In genomic region chr5:55923177-55923872, GRCh38 we compare ENCODE assay signal across 9 cellular contexts.
DNase-seq lines count a peak whose midpoint lies in the region; ATAC-seq, FAIRE-seq and TF ChIP-seq lines count a peak whose summit lies in the region.
"Had no signal": no experiment of that assay in that cellular context is flagged by ENCODE, and none has a peak within 500 bp of the region (broad histone marks: within the 10 kb centered on the region; RNA-seq: fewer than 3 reads in every experiment).

No MANE protein-coding gene starts in this region.

- ATAC-seq in lung (ENCODE audit: insufficient read depth, low FRiP score) (peak; percentile 32), GM19463 (IDR thresholded peaks at IDR 0.05; ENCODE audit: unreplicated experiment) (no peak), HG02981 (IDR thresholded peaks at IDR 0.05; ENCODE audit: unreplicated experiment) (no peak)

- peaks cover 40% of the 10 kb centered on the region for H3K4me1 Mint-ChIP-seq in activated T-helper 1 cell treated with anti-CD3 and anti-CD28 coated beads, Interleukin-12 subunit alpha, Interleukin-12 subunit beta, Interleukin-2, Interleukin-4 antibody, amounts not matched to agents 30 ng/mL and 10 ng/mL and 1 ng/mL, durations not matched to agents 14 hours and 24 hours and 36 hours (ENCODE audit: low read depth)

- peak overlapping the region; percentile 18 to 89 for H3K27ac ChIP-seq in lung (ENCODE audit: low read depth in 1 of 2, low read length in 1 of 2)

- peaks cover 1% of the 10 kb centered on the region for H3K27me3 Mint-ChIP-seq in activated T-helper 1 cell treated with anti-CD3 and anti-CD28 coated beads, Interleukin-12 subunit alpha, Interleukin-12 subunit beta, Interleukin-2, Interleukin-4 antibody, amounts not matched to agents 30 ng/mL and 10 ng/mL and 1 ng/mL, durations not matched to agents 14 hours and 24 hours and 36 hours (ENCODE audit: insufficient read depth)

- H3K36me3 Mint-ChIP-seq in activated T-helper 1 cell treated with anti-CD3 and anti-CD28 coated beads, Interleukin-12 subunit alpha, Interleukin-12 subunit beta, Interleukin-2, Interleukin-4 antibody, amounts not matched to agents 30 ng/mL and 10 ng/mL and 1 ng/mL, durations not matched to agents 14 hours and 24 hours and 36 hours (ENCODE audit: low read depth) = no peaks in the 10 kb centered on the region

- DNase-seq in AG20443 (ENCODE audit: low spot score) = peak; percentile 58
- peak; percentile 42 for DNase-seq in H54 (ENCODE audit: insufficient read length, low spot score)
- DNase-seq in activated T-helper 1 cell treated with anti-CD3 and anti-CD28 coated beads, Interleukin-12 subunit alpha, Interleukin-12 subunit beta, Interleukin-2, Interleukin-4 antibody, amounts not matched to agents 30 ng/mL and 10 ng/mL and 1 ng/mL, durations not matched to agents 14 hours and 24 hours and 36 hours (ENCODE audit: low spot score) = no peak
- peak; percentile 28 for DNase-seq in lung (ENCODE audit: low spot score)
- no peak for DNase-seq in midbrain (lab: John Stamatoyannopoulos, UW)
- DNase-seq in NCI-H2196 treated with DMSO at 0.1 percent for 48 hours (lab: John Stamatoyannopoulos, UW; ENCODE audit: unreplicated experiment) = no peak

- no peak for TF ChIP-seq POLR2A in H54 (IDR thresholded peaks at IDR 0.05; ENCODE audit: low read depth, low read length)

- H3K9me3 ChIP-seq in lung (ENCODE audit: control insufficient read depth in 2 of 2, insufficient read depth in 1 of 2, low read length in 1 of 2) = no peaks in the 10 kb centered on the region
- H3K9me3 ChIP-seq: adrenal gland had no signal

- H3K27ac Mint-ChIP-seq in activated T-helper 1 cell treated with anti-CD3 and anti-CD28 coated beads, Interleukin-12 subunit alpha, Interleukin-12 subunit beta, Interleukin-2, Interleukin-4 antibody, amounts not matched to agents 30 ng/mL and 10 ng/mL and 1 ng/mL, durations not matched to agents 14 hours and 24 hours and 36 hours = peak overlapping the region; percentile 79

- H3K4me1 ChIP-seq in lung (ENCODE audit: control insufficient read depth in 2 of 2, insufficient read depth in 2 of 2, low read length in 2 of 2) = peaks cover 0 to 7% of the 10 kb centered on the region in 2 donors
- H3K4me1 ChIP-seq: adrenal gland had no signal

- FAIRE-seq in H54 (lab: Jason Lieb, UNC) = no peak

- H3K4me3 Mint-ChIP-seq in activated T-helper 1 cell treated with anti-CD3 and anti-CD28 coated beads, Interleukin-12 subunit alpha, Interleukin-12 subunit beta, Interleukin-2, Interleukin-4 antibody, amounts not matched to agents 30 ng/mL and 10 ng/mL and 1 ng/mL, durations not matched to agents 14 hours and 24 hours and 36 hours = peak overlapping the region; percentile 82

- H3K4me3 ChIP-seq in lung = no peak overlapping the region

- intact Hi-C loops in activated T-helper 1 cell treated with anti-CD3 and anti-CD28 coated beads, Interleukin-12 subunit alpha, Interleukin-12 subunit beta, Interleukin-2, Interleukin-4 antibody, amounts not matched to agents 30 ng/mL and 10 ng/mL and 1 ng/mL, durations not matched to agents 14 hours and 24 hours and 36 hours (cut with micrococcal nuclease) = loop anchor here (2.0 to 5.0 kb wide), 3 partner anchors 21 to 751 kb away; partner anchors contain the start of genes CDC20B and SLC38A9

- no peaks in the 10 kb centered on the region for H3K27me3 ChIP-seq in lung (ENCODE audit: control insufficient read depth, insufficient read depth)
- H3K27me3 ChIP-seq: adrenal gland had no signal

- TF ChIP-seq CTCF in lung (IDR thresholded peaks at IDR 0.05; ENCODE audit: control extremely low read depth, extremely low read depth) = no peak

- 8 to 28% methylated on average over 18 of the region's 18 CpGs for WGBS in lung, 2 donors

- no peaks in the 10 kb centered on the region for H3K36me3 ChIP-seq in lung (ENCODE audit: control insufficient read depth in 2 of 2, insufficient read depth in 2 of 2, low read length in 2 of 2)
- H3K36me3 ChIP-seq: adrenal gland had no signal

- no peaks in the 10 kb centered on the region for H3K9me3 Mint-ChIP-seq in activated T-helper 1 cell treated with anti-CD3 and anti-CD28 coated beads, Interleukin-12 subunit alpha, Interleukin-12 subunit beta, Interleukin-2, Interleukin-4 antibody, amounts not matched to agents 30 ng/mL and 10 ng/mL and 1 ng/mL, durations not matched to agents 14 hours and 24 hours and 36 hours

Comparison
In these comparisons a context has a peak if more than half of its experiments do, and no peak if none do; other contexts are left out.
1. DNase-seq: peak in AG20443 (single experiment), H54 (single experiment) and lung (single experiment); none in activated T-helper 1 cell treated with anti-CD3 and anti-CD28 coated beads, Interleukin-12 subunit alpha, Interleukin-12 subunit beta, Interleukin-2, Interleukin-4 antibody, amounts not matched to agents 30 ng/mL and 10 ng/mL and 1 ng/mL, durations not matched to agents 14 hours and 24 hours and 36 hours (single experiment), midbrain (single experiment) and NCI-H2196 treated with DMSO at 0.1 percent for 48 hours (single experiment).